8 cellular contexts compared by ENCODE assay signal in genomic region chr1:70221241-70222077, GRCh38. TPM values are rescaled to one million over a fixed set of nuclear protein-coding genes. Genes with fewer than 3 reads are reported as not detected.
DNase-seq lines count a peak whose midpoint lies in the region; ATAC-seq and TF ChIP-seq lines count a peak whose summit lies in the region.

TSS of gene SRSF11 (plus strand) at chr1:70221380. CDS start at chr1:70221637, 257 bp downstream.

- TF ChIP-seq CTCF in DOHH2 (IDR thresholded peaks at IDR 0.05; ENCODE audit: low read depth, low read length, poor library complexity, severe bottlenecking) (peak; percentile 39), fibroblast of lung (conservative IDR thresholded peaks at IDR 0.05 in 1 of 2, IDR thresholded peaks at IDR 0.05 in 1 of 2; ENCODE audit: low read depth in 1 of 2, low read length in 2 of 2) (no peak)

- no peaks in the 10 kb centered on the region for H3K27me3 Mint-ChIP-seq in naive thymus-derived CD8-positive, alpha-beta T cell

- POLR2A ChIA-PET in naive thymus-derived CD8-positive, alpha-beta T cell (lab: Charles Lee), result interaction anchor here (0.6 to 3.8 kb wide), 10 partner anchors 11 to 860 kb away, joined by 3 to 49 read pairs (median 8); partner anchors contain the start of genes ANKRD13C, CTH, LRRC40 and ZRANB2

- H3K9ac ChIP-seq in Karpas-422 (ENCODE audit: low read length) (peak within 1 kb of the TSS; percentile 96), fibroblast of lung (ENCODE audit: insufficient read depth, low read length) (peak within 1 kb of the TSS; percentile 97)

- H3K36me3 Mint-ChIP-seq in naive thymus-derived CD8-positive, alpha-beta T cell, result peaks cover 0 to 45% (median 11%) of the 10 kb centered on the region in 3 donors

- H2AFZ ChIP-seq in Karpas-422 (ENCODE audit: low read length) (no peak within 1 kb of the TSS; the same call in 1 of the 2 replicates), fibroblast of lung (ENCODE audit: low read length) (peak within 1 kb of the TSS; percentile 88)

- peak within 1 kb of the TSS; percentile 86 for H3K27ac ChIP-seq in DOHH2 (ENCODE audit: low read depth, low read length)
- H3K27ac ChIP-seq in Karpas-422 (ENCODE audit: low read length), result peak within 1 kb of the TSS; percentile 89
- peak within 1 kb of the TSS; percentile 96 for H3K27ac ChIP-seq in fibroblast of lung (ENCODE audit: insufficient read depth, low read length)

- H3K27ac Mint-ChIP-seq in naive thymus-derived CD8-positive, alpha-beta T cell, result peak within 1 kb of the TSS; percentile 89 to 98 (median 98)

- H4K20me1 ChIP-seq in DOHH2 (ENCODE audit: control insufficient read depth, insufficient read depth, low read depth, low read length), result peaks cover 34% of the 10 kb centered on the region
- peaks cover 34% of the 10 kb centered on the region for H4K20me1 ChIP-seq in Karpas-422 (ENCODE audit: insufficient read depth, low read depth, low read length)
- peaks cover 4% of the 10 kb centered on the region for H4K20me1 ChIP-seq in fibroblast of lung (ENCODE audit: control insufficient read depth, extremely low read depth, insufficient read depth, low read length)

- peaks cover 54% of the 10 kb centered on the region for H3K36me3 ChIP-seq in DOHH2 (ENCODE audit: control insufficient read depth, low read length)
- peaks cover 38% of the 10 kb centered on the region for H3K36me3 ChIP-seq in Karpas-422 (ENCODE audit: insufficient read depth, low read length)
- H3K36me3 ChIP-seq in fibroblast of lung (ENCODE audit: control insufficient read depth, insufficient read depth, low read length), result peaks cover 7% of the 10 kb centered on the region

- peak; percentile 95 for ATAC-seq in GM21825 (IDR thresholded peaks at IDR 0.05; ENCODE audit: unreplicated experiment)
- peak; percentile 92 to 94 for ATAC-seq in naive thymus-derived CD8-positive, alpha-beta T cell

- H3K4me3 Mint-ChIP-seq in naive thymus-derived CD8-positive, alpha-beta T cell, result peak within 1 kb of the TSS; percentile 78 to 95 (median 92)

- H3K9me2 ChIP-seq in DOHH2 (replicated peaks; ENCODE audit: control insufficient read depth, low read length), result no peaks in the 10 kb centered on the region
- no peaks in the 10 kb centered on the region for H3K9me2 ChIP-seq in Karpas-422 (replicated peaks; ENCODE audit: insufficient read depth, low read length)

- H3K79me2 ChIP-seq in DOHH2 (ENCODE audit: control insufficient read depth, low read length) (peaks cover 97% of the 10 kb centered on the region), Karpas-422 (ENCODE audit: low read length) (peaks cover 98% of the 10 kb centered on the region), fibroblast of lung (ENCODE audit: control insufficient read depth, insufficient read depth, low read length) (peaks cover 85% of the 10 kb centered on the region)

- H3K9me3 ChIP-seq in DOHH2 (ENCODE audit: control insufficient read depth, insufficient read depth, low read length), result no peaks in the 10 kb centered on the region
- H3K9me3 ChIP-seq in Karpas-422 (ENCODE audit: low read length), result no peaks in the 10 kb centered on the region
- no peaks in the 10 kb centered on the region for H3K9me3 ChIP-seq in fibroblast of lung (ENCODE audit: control insufficient read depth, insufficient read depth, low read depth, low read length)

- H3K4me3 ChIP-seq in DOHH2 (ENCODE audit: low read length) (peak within 1 kb of the TSS; percentile 87), Karpas-422 (ENCODE audit: low read length) (peak within 1 kb of the TSS; percentile 81), fibroblast of lung (replicated peaks in 1 of 4; ENCODE audit: control extremely low read depth in 1 of 4, insufficient read depth in 1 of 4, low read depth in 3 of 4, low read length in 4 of 4) (peak within 1 kb of the TSS; percentile 54 to 89 (median 77))

- no peaks in the 10 kb centered on the region for H3K9me3 Mint-ChIP-seq in naive thymus-derived CD8-positive, alpha-beta T cell

- H3K4me2 ChIP-seq in DOHH2 (ENCODE audit: low read length) (peak within 1 kb of the TSS; percentile 58), Karpas-422 (ENCODE audit: low read depth, low read length, poor library complexity, severe bottlenecking) (peak within 1 kb of the TSS; percentile 86), fibroblast of lung (ENCODE audit: extremely low read depth, insufficient read depth, low read length) (peak within 1 kb of the TSS; percentile 96)

- H3K4me1 ChIP-seq in DOHH2 (ENCODE audit: control insufficient read depth, low read length) (peaks cover 47% of the 10 kb centered on the region), Karpas-422 (ENCODE audit: low read length) (peaks cover 74% of the 10 kb centered on the region), fibroblast of lung (ENCODE audit: control insufficient read depth, extremely low read depth, insufficient read depth, low read length) (peaks cover 6% of the 10 kb centered on the region)

- peaks cover 17% of the 10 kb centered on the region for H3F3A ChIP-seq in DOHH2 (ENCODE audit: control insufficient read depth, insufficient read depth)

- peaks cover 11 to 57% (median 39%) of the 10 kb centered on the region in 4 donors for H3K4me1 Mint-ChIP-seq in naive thymus-derived CD8-positive, alpha-beta T cell

- peak; percentile 98 for DNase-seq in Karpas-422
- DNase-seq in RPMI7951 (ENCODE audit: low read depth), result peak; percentile 92
- peak; percentile 96 for DNase-seq in activated T-helper 1 cell treated with anti-CD3 and anti-CD28 coated beads, Interleukin-2, amount 50 U/mL, for 16 hours (ENCODE audit: low read depth in 1 of 2, low spot score in 1 of 2)
- peak; percentile 90 to 94 for DNase-seq in fibroblast of lung (ENCODE audit: low read depth in 2 of 2)
- DNase-seq in naive thymus-derived CD8-positive, alpha-beta T cell, result peak; percentile 93 to 98 (median 96)
- DNase-seq in stimulated activated naive CD4-positive, alpha-beta T cell (lab: John Stamatoyannopoulos, UW), result peak; percentile 93 to 96 (median 95)

- H3K27me3 ChIP-seq in DOHH2 (ENCODE audit: control insufficient read depth, low read length) (no peaks in the 10 kb centered on the region), Karpas-422 (ENCODE audit: low read length) (no peaks in the 10 kb centered on the region), fibroblast of lung (ENCODE audit: control insufficient read depth, insufficient read depth, low read length) (no peaks in the 10 kb centered on the region)

RNA-seq across cellular contexts. Expression of gene SRSF11, which starts in this region (rescaled TPM):
- 209 and 327 TPM in 2 replicates for total RNA-seq in Karpas-422 (2014; rRNA removed; shearing (Covaris generic); ENCODE audit: low replicate concordance)
- total RNA-seq in RPMI7951 (2014; rRNA removed; shearing (Covaris generic)), result 81.1 and 103 TPM in 2 replicates
- total RNA-seq in fibroblast of lung, result 107 and 139 TPM in 2 replicates
- 134 and 163 TPM in 2 replicates for polyA plus RNA-seq in fibroblast of lung
- 81.8 and 102 TPM in 2 replicates for polyA plus RNA-seq in fibroblast of lung (2012)
- 53.8 and 177 TPM in 2 replicates for polyA minus RNA-seq in fibroblast of lung (ENCODE audit: low replicate concordance)
- 100 to 1,000 TPM; 411 to 412 TPM for total RNA-seq in naive thymus-derived CD8-positive, alpha-beta T cell
- 10 to 100 TPM; 75.7 to 94.6 (median 89.1) TPM for polyA plus RNA-seq in naive thymus-derived CD8-positive, alpha-beta T cell

Comparison
In these comparisons a context has a peak if more than half of its experiments do, and no peak if none do; other contexts are left out.
1. Peak in every context shown above with its lines: DNase-seq, ATAC-seq, H3K4me3 ChIP-seq and H3K27ac ChIP-seq.